ENCODE assay signal across 15 cellular contexts in the genomic region with DNA sequence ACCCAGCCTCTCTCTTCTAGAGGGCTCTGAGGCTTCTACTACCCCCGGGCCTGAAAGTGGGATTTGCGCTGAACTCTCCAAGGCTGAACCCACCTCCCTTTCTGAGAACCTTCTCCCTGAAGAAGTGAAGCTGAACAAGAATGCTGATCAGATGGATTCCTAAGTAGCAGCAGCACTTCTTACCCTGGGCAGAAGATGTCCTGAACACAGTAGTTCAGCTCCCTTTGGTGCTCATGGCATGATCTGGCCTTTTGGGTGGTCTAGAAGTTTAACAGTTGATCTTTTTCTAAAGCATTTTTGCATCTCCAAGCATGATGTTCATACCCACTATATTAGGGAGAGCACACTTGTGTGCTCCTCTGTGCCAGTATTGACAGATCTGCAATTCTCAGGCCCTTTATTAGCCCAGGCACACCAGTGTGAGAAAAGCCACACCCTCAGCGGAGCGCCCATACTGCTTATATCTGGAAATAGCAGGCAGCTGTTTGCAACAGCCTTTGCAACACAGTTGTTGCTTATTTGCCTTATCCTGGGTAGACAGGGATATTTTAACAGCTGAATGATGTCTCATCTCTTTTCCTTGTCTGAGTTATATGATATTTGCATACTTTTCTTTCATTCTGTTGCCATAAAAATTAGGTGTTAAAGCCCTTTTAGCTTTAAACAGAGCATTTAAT.
"Had no signal": no experiment of that assay in that cellular context is flagged by ENCODE, and none has a peak within 500 bp of the region (broad histone marks: within the 10 kb centered on the region; RNA-seq: fewer than 3 reads in every experiment).

No MANE protein-coding gene starts in this region.

- H3K4me3 ChIP-seq: ascending aorta, psoas muscle, right lobe of liver had no signal

- H3K9me3 ChIP-seq: ascending aorta, psoas muscle, right lobe of liver had no signal

- H3K4me1 ChIP-seq: ascending aorta, psoas muscle, right lobe of liver had no signal

- H3K27me3 ChIP-seq: ascending aorta, right lobe of liver had no signal

- ATAC-seq: activated CD8-positive, alpha-beta T cell treated with anti-CD3 and anti-CD28 coated beads, Interleukin-2, amount 10 ng/mL, durations not matched to agents 7 days and 5 days; activated naive CD8-positive, alpha-beta T cell treated with anti-CD3 and anti-CD28 coated beads, Interleukin-2, amount 50 U/mL, for 24 hours; naive thymus-derived CD4-positive, alpha-beta T cell; psoas muscle had no signal

- DNase-seq: activated CD4-positive, alpha-beta T cell treated with anti-CD3 and anti-CD28 coated beads for 48 hours; activated CD8-positive, alpha-beta T cell treated with anti-CD3 and anti-CD28 coated beads, Interleukin-2, amount 10 ng/mL, durations not matched to agents 7 days and 5 days; activated naive CD4-positive, alpha-beta T cell treated with Interleukin-2 at 50 U/mL for 16 hours; activated naive CD8-positive, alpha-beta T cell treated with anti-CD3 and anti-CD28 coated beads, Interleukin-2, amount 50 U/mL, for 24 hours; effector CD4-positive, alpha-beta T cell; hippocampal formation; naive thymus-derived CD4-positive, alpha-beta T cell; occipital lobe; psoas muscle; right lobe of liver; stimulated activated naive CD4-positive, alpha-beta T cell; substantia nigra; trophoblast cell had no signal

- H3K27ac ChIP-seq: ascending aorta, psoas muscle, right lobe of liver, VCaP had no signal
